ENCODE assay signal across 1 cellular context in genomic region chr6:46652603-46653438, GRCh38.
A peak's percentile ranks its signal among the peaks of the same experiment; 100 is the strongest.
TF ChIP-seq lines count a peak whose summit lies in the region.

TSS of gene CYP39A1 (minus strand) at chr6:46652818. CDS start at chr6:46652582, 236 bp downstream.
TSS of gene SLC25A27 (plus strand) at chr6:46652975. CDS start at chr6:46653193, 218 bp downstream.

TF ChIP-seq in HCT116, 20 proteins besides CTCF, POLR2A, EP300 and RAD21 (continued from another document):
- TF ChIP-seq MAX (IDR thresholded peaks at IDR 0.05) = peak; percentile 79
- TF ChIP-seq EGR1 (IDR thresholded peaks at IDR 0.05; ENCODE audit: low read depth) = peak; percentile 55; the same call in 1 of the 2 replicates
- no peak for TF ChIP-seq ELF1 (IDR thresholded peaks at IDR 0.05; ENCODE audit: borderline replicate concordance, low read depth)
- TF ChIP-seq POLR2AphosphoS5 (IDR thresholded peaks at IDR 0.05; ENCODE audit: low read depth, low read length) = peak; percentile 8; the same call in 1 of the 2 replicates
- TF ChIP-seq SP1 (IDR thresholded peaks at IDR 0.05; ENCODE audit: low read depth) = no peak
- TF ChIP-seq EZH2 (IDR thresholded peaks at IDR 0.05) = no peak
- no peak for TF ChIP-seq CBX3 (IDR thresholded peaks at IDR 0.05; ENCODE audit: low read depth)
- TF ChIP-seq ZFX (IDR thresholded peaks at IDR 0.05) = peak; percentile 71
- no peak for TF ChIP-seq ZNF274 (IDR thresholded peaks at IDR 0.05; ENCODE audit: low read depth, low read length)
- TF ChIP-seq ATF3 (IDR thresholded peaks at IDR 0.05) = no peak
